8 cellular contexts compared by ENCODE assay signal in genomic region chr2:203484266-203485112, GRCh38. TPM values are rescaled to one million over a fixed set of nuclear protein-coding genes. Genes with fewer than 3 reads are reported as not detected.
DNase-seq lines count a peak whose midpoint lies in the region; ATAC-seq and TF ChIP-seq lines count a peak whose summit lies in the region.

No MANE protein-coding gene starts in this region.

- TF ChIP-seq CTCF in psoas muscle (IDR thresholded peaks at IDR 0.05), result peak; percentile 72

- peaks cover 10 to 25% of the 10 kb centered on the region in 2 donors for H3K36me3 ChIP-seq in psoas muscle (ENCODE audit: insufficient read depth in 1 of 2, low read depth in 1 of 2)

- H3K4me3 ChIP-seq in psoas muscle, result no peak overlapping the region

- H3K9me3 ChIP-seq in psoas muscle, result no peaks in the 10 kb centered on the region

- no peaks in the 10 kb centered on the region for H3K27me3 ChIP-seq in psoas muscle (ENCODE audit: insufficient read depth in 3 of 3, low read length in 2 of 3)

- intact Hi-C loops in psoas muscle (cut with DNase I), result loop anchor here (2.0 to 10.0 kb wide), 5 partner anchors 166 to 428 kb away; no protein-coding TSS in a partner anchor

- no peaks in the 10 kb centered on the region for H3K4me1 ChIP-seq in psoas muscle

- ATAC-seq in GM21737 (IDR thresholded peaks at IDR 0.05; ENCODE audit: unreplicated experiment), result peak; percentile 77
- ATAC-seq in psoas muscle, result peak; percentile 84 to 97 (median 88)

- DNase-seq in EL, result peak; percentile 26
- DNase-seq in NCI-H526 treated with DMSO at 0.1 percent for 48 hours (lab: John Stamatoyannopoulos, UW), result peak; percentile 9
- DNase-seq in activated T-cell treated with anti-CD3 and anti-CD28 coated beads for 48 hours (ENCODE audit: low read depth), result peak; percentile 18
- peak; percentile 29 for DNase-seq in fibroblast of the conjunctiva (ENCODE audit: low read depth)
- DNase-seq in psoas muscle, result no peak
- no peak for DNase-seq in GM03348 (ENCODE audit: low spot score)
- DNase-seq in SHP77 treated with DMSO at 0.1 percent for 48 hours (lab: John Stamatoyannopoulos, UW), result no peak

- no peak overlapping the region for H3K27ac ChIP-seq in psoas muscle

- WGBS in psoas muscle, 3 donors, result 51 to 57% (median 52%) methylated on average over 8 of the region's 8 CpGs

RNA-seq across cellular contexts. Expression of gene RAPH1, which starts 50.6 kb away (rescaled TPM):
- total RNA-seq in psoas muscle, result 10 to 100 TPM; 21.9 to 47.6 (median 38.0) TPM
- polyA plus RNA-seq in psoas muscle, result 10 to 100 TPM in 1 of 3 donors, 1 to 10 TPM in 2; 4.3 to 19.4 (median 8.3) TPM

Comparison
In these comparisons a context has a peak if more than half of its experiments do, and no peak if none do; other contexts are left out.
1. DNase-seq: peak in EL (single experiment), NCI-H526 treated with DMSO at 0.1 percent for 48 hours (single experiment), activated T-cell treated with anti-CD3 and anti-CD28 coated beads for 48 hours (single experiment) and fibroblast of the conjunctiva (single experiment); none in psoas muscle (0 of 2), GM03348 (single experiment) and SHP77 treated with DMSO at 0.1 percent for 48 hours (single experiment).